In genomic region chr10:133526957-133527588, GRCh38 we compare ENCODE assay signal across 15 cellular contexts. TPM values are rescaled to one million over a fixed set of nuclear protein-coding genes. Genes with fewer than 3 reads are reported as not detected.
DNase-seq lines count a peak whose midpoint lies in the region; ATAC-seq, FAIRE-seq and TF ChIP-seq lines count a peak whose summit lies in the region.
"Had no signal": no experiment of that assay in that cellular context is flagged by ENCODE, and none has a peak within 500 bp of the region (broad histone marks: within the 10 kb centered on the region; RNA-seq: fewer than 3 reads in every experiment).

TSS of gene CYP2E1 (plus strand) at chr10:133527363. CDS start at chr10:133527396, 33 bp downstream.

- H3K9me3 Mint-ChIP-seq in effector memory CD8-positive, alpha-beta T cell = peaks cover 0 to 6% of the 10 kb centered on the region in 2 donors
- H3K9me3 Mint-ChIP-seq in activated naive CD4-positive, alpha-beta T cell treated with anti-CD3 and anti-CD28 coated beads, Interleukin-2, amount 50 U/mL, for 72 hours = peaks cover 9 to 12% of the 10 kb centered on the region in 2 donors

- no peaks in the 10 kb centered on the region for H3K79me2 ChIP-seq in trophoblast cell (ENCODE audit: control insufficient read depth, insufficient read depth, low read length, poor library complexity)

- FAIRE-seq in small intestine (lab: Jason Lieb, UNC) = no peak
- FAIRE-seq: endothelial cell of umbilical vein, GM18507 had no signal

- no peak for ATAC-seq in IMR-90 (ENCODE audit: low read depth)
- no peak for ATAC-seq in effector memory CD8-positive, alpha-beta T cell (replicated peaks)
- ATAC-seq in HG02938 (IDR thresholded peaks at IDR 0.05; ENCODE audit: unreplicated experiment) = no peak
- no peak for ATAC-seq in activated naive CD4-positive, alpha-beta T cell treated with anti-CD3 and anti-CD28 coated beads, Interleukin-2, amount 50 U/mL, for 72 hours
- ATAC-seq in left colon = no peak
- ATAC-seq: activated T-cell treated with anti-CD3 and anti-CD28 coated beads, Interleukin-2, amount 50 U/mL, for 72 hours had no signal

- in situ Hi-C loops in IMR-90 (cut with MboI; ENCODE audit: low sequenced_read_pairs) = no loop called here

- H3K4me1 ChIP-seq in IMR-90 (ENCODE audit: control insufficient read depth, insufficient read depth, low read length) (no peaks in the 10 kb centered on the region), trophoblast cell (ENCODE audit: control insufficient read depth in 1 of 2, insufficient read depth in 2 of 2, low read length in 2 of 2) (no peaks in the 10 kb centered on the region), small intestine (ENCODE audit: control insufficient read depth in 2 of 2, insufficient read depth in 1 of 2, low read depth in 1 of 2, low read length in 1 of 2) (no peaks in the 10 kb centered on the region)

- H3K18ac ChIP-seq in IMR-90 (ENCODE audit: low read depth, low read length) (no peak within 1 kb of the TSS), trophoblast cell (ENCODE audit: low read length) (no peak within 1 kb of the TSS)

- H3K27ac Mint-ChIP-seq in effector memory CD8-positive, alpha-beta T cell = no peak within 1 kb of the TSS
- H3K27ac Mint-ChIP-seq in activated naive CD4-positive, alpha-beta T cell treated with anti-CD3 and anti-CD28 coated beads, Interleukin-2, amount 50 U/mL, for 72 hours = no peak within 1 kb of the TSS
- H3K27ac Mint-ChIP-seq: activated T-cell treated with anti-CD3 and anti-CD28 coated beads, Interleukin-2, amount 50 U/mL, for 72 hours; CD14-positive monocyte had no signal

- peak within 1 kb of the TSS; percentile 23 for H3K4me3 ChIP-seq in BJ (ENCODE audit: low read depth, low read length)
- H3K4me3 ChIP-seq in IMR-90 (ENCODE audit: insufficient read depth, low read depth, low read length) = no peak within 1 kb of the TSS
- no peak within 1 kb of the TSS for H3K4me3 ChIP-seq in trophoblast cell (ENCODE audit: low read depth, low read length)
- no peak within 1 kb of the TSS for H3K4me3 ChIP-seq in small intestine (ENCODE audit: low read depth in 1 of 2, low read length in 2 of 2)
- H3K4me3 ChIP-seq: HAP-1, ovary had no signal

- H4K5ac ChIP-seq in IMR-90 (ENCODE audit: low read depth, low read length) = no peak within 1 kb of the TSS

- H3K4ac ChIP-seq in IMR-90 (ENCODE audit: low read depth, low read length) = no peak within 1 kb of the TSS
- H3K4ac ChIP-seq in trophoblast cell (ENCODE audit: low read depth, low read length) = no peak within 1 kb of the TSS

- H4K8ac ChIP-seq in IMR-90 (ENCODE audit: low read depth in 2 of 2, low read length in 2 of 2) (no peak within 1 kb of the TSS), trophoblast cell (ENCODE audit: low read depth, low read length) (no peak within 1 kb of the TSS)

- POLR2A ChIA-PET in BJ (lab: Charles Lee) (no interaction called here), IMR-90 (lab: Charles Lee; ENCODE audit: unreplicated experiment) (no interaction called here)

- intact Hi-C loops in IMR-90 (cut with micrococcal nuclease) = loop anchor here (10.0 kb wide), 1 partner anchor 202 kb away; no protein-coding TSS in a partner anchor
- intact Hi-C loops in left colon (cut with DNase I, micrococcal nuclease) = no loop called here

- H3K4me1 Mint-ChIP-seq in effector memory CD8-positive, alpha-beta T cell (ENCODE audit: low read depth in 2 of 2) = peaks cover 21 to 23% of the 10 kb centered on the region in 2 donors

- H2BK5ac ChIP-seq in IMR-90 (ENCODE audit: low read depth, low read length, poor library complexity, severe bottlenecking) (no peak within 1 kb of the TSS), trophoblast cell (ENCODE audit: low read depth, low read length, poor library complexity) (no peak within 1 kb of the TSS)

- TF ChIP-seq CTCF in BJ (IDR thresholded peaks at IDR 0.05; ENCODE audit: insufficient read depth, low read depth, low read length) (no peak), IMR-90 (conservative IDR thresholded peaks at IDR 0.05; ENCODE audit: low read depth, low read length) (no peak)

- H2BK12ac ChIP-seq in trophoblast cell (ENCODE audit: low read length) = no peak within 1 kb of the TSS

- H3K27me3 ChIP-seq in BJ (ENCODE audit: control insufficient read depth, insufficient read depth, low read length) (peaks cover 8% of the 10 kb centered on the region), IMR-90 (ENCODE audit: control insufficient read depth, insufficient read depth, low read length) (peaks cover 39% of the 10 kb centered on the region), trophoblast cell (ENCODE audit: insufficient read depth, low read length) (no peaks in the 10 kb centered on the region), small intestine (ENCODE audit: control insufficient read depth in 2 of 2, insufficient read depth in 2 of 2, low read length in 2 of 2) (peaks cover 11 to 12% of the 10 kb centered on the region in 2 donors)

- H3K9me3 ChIP-seq in IMR-90 (ENCODE audit: control insufficient read depth, insufficient read depth, low read length) (peaks cover 4% of the 10 kb centered on the region; the same call in 1 of the 2 replicates), trophoblast cell (ENCODE audit: insufficient read depth, low read depth, low read length) (peaks cover 58% of the 10 kb centered on the region), small intestine (ENCODE audit: control insufficient read depth, low read depth) (no peaks in the 10 kb centered on the region)
- H3K9me3 ChIP-seq: HAP-1 had no signal

- H2AK5ac ChIP-seq in IMR-90 (ENCODE audit: low read depth, low read length) = no peak within 1 kb of the TSS
- no peak within 1 kb of the TSS for H2AK5ac ChIP-seq in trophoblast cell (ENCODE audit: low read length)

- H3K27ac ChIP-seq in IMR-90 (ENCODE audit: insufficient read depth, low read length) = no peak within 1 kb of the TSS
- H3K27ac ChIP-seq in trophoblast cell (ENCODE audit: low read depth, low read length) = no peak within 1 kb of the TSS
- no peak within 1 kb of the TSS for H3K27ac ChIP-seq in small intestine (ENCODE audit: low read depth in 1 of 2, low read length in 1 of 2)
- H3K27ac ChIP-seq: ovary had no signal

- WGBS in IMR-90 (ENCODE audit: extremely low coverage in 2 of 2, insufficient read length in 1 of 2), 2 experiments = 25% methylated on average over 1 of the region's 16 CpGs; no CpG with 5 or more reads in 1 of the 2 experiments
- no CpG with 5 or more reads among the region's 16 CpGs for WGBS in trophoblast cell (ENCODE audit: extremely low coverage, insufficient coverage, insufficient read length)
- WGBS in small intestine, 3 donors = 65 to 78% (median 69%) methylated on average over 16 of the region's 16 CpGs

- H3K36me3 Mint-ChIP-seq in effector memory CD8-positive, alpha-beta T cell (ENCODE audit: insufficient read depth) = peaks cover 6% of the 10 kb centered on the region
- H3K36me3 Mint-ChIP-seq in activated naive CD4-positive, alpha-beta T cell treated with anti-CD3 and anti-CD28 coated beads, Interleukin-2, amount 50 U/mL, for 72 hours = peaks cover 0 to 23% of the 10 kb centered on the region in 2 donors

- no peaks in the 10 kb centered on the region for H4K20me1 ChIP-seq in IMR-90 (ENCODE audit: insufficient read depth, low read length)

- DNase-seq in BJ (ENCODE audit: low read depth) = no peak
- no peak for DNase-seq in IMR-90
- no peak for DNase-seq in effector memory CD8-positive, alpha-beta T cell
- DNase-seq in trophoblast cell = peak; percentile 18 to 30
- no peak for DNase-seq in small intestine
- DNase-seq in activated naive CD4-positive, alpha-beta T cell treated with anti-CD3 and anti-CD28 coated beads, Interleukin-2, amount 50 U/mL, for 72 hours (ENCODE audit: low spot score in 2 of 2) = no peak
- no peak for DNase-seq in left colon
- DNase-seq: activated T-cell treated with anti-CD3 and anti-CD28 coated beads, Interleukin-2, amount 50 U/mL, for 72 hours; GDM1; ovary had no signal

- H2BK120ac ChIP-seq in IMR-90 (ENCODE audit: low read depth, low read length) = no peak within 1 kb of the TSS
- H2BK120ac ChIP-seq in trophoblast cell (ENCODE audit: insufficient read depth, low read length, poor library complexity) = no peak within 1 kb of the TSS

- H3K4me2 ChIP-seq in IMR-90 (ENCODE audit: low read depth, low read length) (peak within 1 kb of the TSS; percentile 75; the same call in 1 of the 2 replicates), trophoblast cell (ENCODE audit: low read length) (no peak within 1 kb of the TSS)

- H3K79me1 ChIP-seq in IMR-90 (ENCODE audit: low read depth in 1 of 2, low read length in 2 of 2) (no peaks in the 10 kb centered on the region), trophoblast cell (ENCODE audit: low read length) (no peaks in the 10 kb centered on the region)

- no peak for TF ChIP-seq POLR2A in IMR-90 (IDR thresholded peaks at IDR 0.05; ENCODE audit: low read depth, low read length)

- no peaks in the 10 kb centered on the region for H3K9me1 ChIP-seq in IMR-90 (ENCODE audit: insufficient read depth, low read length)

- CTCF ChIA-PET in BJ (lab: Yijun Ruan, JAX) = no interaction called here
- CTCF ChIA-PET in IMR-90 (lab: Yijun Ruan, JAX) = no interaction called here

- H4K91ac ChIP-seq in IMR-90 (ENCODE audit: insufficient read depth, low read depth, low read length) (no peak within 1 kb of the TSS), trophoblast cell (ENCODE audit: low read depth, low read length) (no peak within 1 kb of the TSS)

- peak within 1 kb of the TSS; percentile 59 to 88 for H3K4me3 Mint-ChIP-seq in effector memory CD8-positive, alpha-beta T cell

- H2AFZ ChIP-seq in IMR-90 (replicated peaks; ENCODE audit: low read length, poor library complexity) (peak within 1 kb of the TSS; percentile 64), trophoblast cell (ENCODE audit: insufficient read depth, low read length, poor library complexity) (peak within 1 kb of the TSS; percentile 9)

- H3K23ac ChIP-seq in IMR-90 (ENCODE audit: low read depth, low read length) = no peak within 1 kb of the TSS
- H3K23ac ChIP-seq in trophoblast cell (ENCODE audit: low read length) = no peak within 1 kb of the TSS

- no peak within 1 kb of the TSS for H4K12ac ChIP-seq in trophoblast cell (ENCODE audit: low read depth, low read length)

- dilution Hi-C loops in IMR-90 (cut with HindIII; ENCODE audit: low sequenced_read_pairs, unreplicated experiment) = no loop called here

- H3K36me3 ChIP-seq in BJ (ENCODE audit: control insufficient read depth, insufficient read depth, low read length) (no peaks in the 10 kb centered on the region), IMR-90 (ENCODE audit: control insufficient read depth, insufficient read depth, low read length) (no peaks in the 10 kb centered on the region), trophoblast cell (ENCODE audit: control insufficient read depth in 1 of 2, insufficient read depth in 2 of 2, low read length in 2 of 2) (no peaks in the 10 kb centered on the region), small intestine (ENCODE audit: control insufficient read depth in 2 of 2, insufficient read depth in 2 of 2, low read length in 2 of 2) (no peaks in the 10 kb centered on the region)
- H3K36me3 ChIP-seq: HAP-1, ovary had no signal

- TF ChIP-seq RAD21 in IMR-90 (IDR thresholded peaks at IDR 0.05; ENCODE audit: low read length) = no peak

- BruUV-seq in IMR-90 (replicated peaks; lab: Mats Ljungman, UMichigan) = no TSS peak

- no peak within 1 kb of the TSS for H2BK15ac ChIP-seq in IMR-90 (ENCODE audit: low read depth, low read length)

- no peak within 1 kb of the TSS for H2AK9ac ChIP-seq in IMR-90 (replicated peaks; ENCODE audit: low read depth, low read length, poor library complexity)

- no peak within 1 kb of the TSS for H3K56ac ChIP-seq in IMR-90 (ENCODE audit: extremely low read depth, insufficient read depth, low read length)

- H3K9ac ChIP-seq in IMR-90 (ENCODE audit: low read depth, low read length) (no peak within 1 kb of the TSS), trophoblast cell (ENCODE audit: low read length) (no peak within 1 kb of the TSS)

- H3K27me3 Mint-ChIP-seq in effector memory CD8-positive, alpha-beta T cell = peaks cover 37 to 49% of the 10 kb centered on the region in 2 donors

- H2BK20ac ChIP-seq in IMR-90 (ENCODE audit: low read depth, low read length) = no peak within 1 kb of the TSS

- H3K14ac ChIP-seq in IMR-90 (replicated peaks; ENCODE audit: low read depth, low read length) (no peak within 1 kb of the TSS), trophoblast cell (ENCODE audit: low read length) (no peak within 1 kb of the TSS)

RNA-seq across cellular contexts. Expression of gene CYP2E1, which starts in this region (rescaled TPM):
- polyA plus RNA-seq in BJ (2011; rRNA removed) = 1.3 and 1.9 TPM in 2 replicates
- 0.36 and 0.38 TPM in 2 replicates for polyA minus RNA-seq in BJ (2011; rRNA and poly(A)+ RNA removed)
- 0.36 and 0.56 TPM in 2 replicates for total RNA-seq in IMR-90 (2012; rRNA removed)
- polyA plus RNA-seq in IMR-90 (2012; rRNA removed) = 1.1 and 1.7 TPM in 2 replicates
- polyA plus RNA-seq in IMR-90 (2012; cell fraction: cytosol; rRNA removed) = 0.43 and 1.5 TPM in 2 replicates
- 6.8 and 14.7 TPM in 2 replicates for polyA plus RNA-seq in IMR-90 (2012; cell fraction: nucleus; rRNA removed; ENCODE audit: low replicate concordance)
- 1.4 and 1.7 TPM in 2 replicates for polyA plus RNA-seq in trophoblast cell (2013)
- polyA plus RNA-seq in small intestine = under 1 TPM in 1 of 3 donors, not detected in 2; 0.48 TPM
- under 1 TPM; 0.32 to 0.99 TPM for total RNA-seq in activated naive CD4-positive, alpha-beta T cell treated with anti-CD3 and anti-CD28 coated beads, Interleukin-2, amount 50 U/mL, for 72 hours
- under 1 TPM; 0.67 to 0.92 TPM for total RNA-seq in left colon
- total RNA-seq: endothelial cell of umbilical vein had no signal
- polyA plus RNA-seq: CD14-positive monocyte had no signal

Comparison
In these comparisons a context has a peak if more than half of its experiments do, and no peak if none do; other contexts are left out.
1. DNase-seq: peak in trophoblast cell (2 of 2); none in BJ (single experiment), IMR-90 (single experiment), effector memory CD8-positive, alpha-beta T cell (0 of 3), small intestine (single experiment), activated naive CD4-positive, alpha-beta T cell treated with anti-CD3 and anti-CD28 coated beads, Interleukin-2, amount 50 U/mL, for 72 hours (0 of 2) and left colon (0 of 2).